In the genomic region with DNA sequence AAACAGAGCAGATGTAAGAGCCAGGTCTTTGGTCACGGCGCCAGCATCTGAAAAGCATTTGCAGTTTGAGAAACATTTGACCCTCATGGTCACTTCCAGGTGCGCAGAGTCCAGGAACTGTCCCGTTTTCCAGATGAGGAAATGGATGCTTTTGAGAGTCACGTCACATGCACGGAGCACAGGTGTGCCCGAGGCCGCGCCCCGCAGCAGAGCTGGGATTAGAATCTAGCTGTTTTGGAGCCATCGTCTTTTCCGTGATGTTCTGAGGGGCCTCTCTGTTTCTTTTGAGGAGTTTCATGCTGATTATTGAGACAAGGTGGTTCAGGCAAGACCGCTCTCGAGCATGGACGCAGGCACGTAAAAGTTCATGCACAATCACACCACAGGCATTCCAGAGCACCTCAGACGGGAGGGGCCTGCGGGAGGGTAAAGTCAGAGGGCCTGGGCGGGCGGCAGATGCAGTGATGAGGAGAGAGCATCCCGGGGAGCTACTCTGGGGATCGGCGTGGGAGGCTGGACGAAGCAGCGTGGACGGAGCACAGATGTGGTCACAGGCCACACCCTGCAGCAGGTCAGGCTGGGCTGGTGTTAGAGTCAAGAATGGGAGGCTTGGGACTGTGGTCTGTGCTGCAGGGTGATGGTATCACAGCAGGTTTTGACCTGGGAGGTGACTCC, we compare ENCODE assay signal across 17 cellular contexts.
DNase-seq lines count a peak whose midpoint lies in the region; ATAC-seq, FAIRE-seq and TF ChIP-seq lines count a peak whose summit lies in the region.
"Had no signal": no experiment of that assay in that cellular context is flagged by ENCODE, and none has a peak within 500 bp of the region (broad histone marks: within the 10 kb centered on the region; RNA-seq: fewer than 3 reads in every experiment).

No MANE protein-coding gene starts in this region.

- H3K27me3 ChIP-seq in H1 (replicated peaks in 1 of 4; ENCODE audit: control insufficient read depth in 3 of 4, extremely low read depth in 1 of 4, insufficient read depth in 3 of 4, low read length in 3 of 4) = no peaks in the 10 kb centered on the region; a peak in 1 of 7 replicates
- no peaks in the 10 kb centered on the region for H3K27me3 ChIP-seq in neuronal stem cell (ENCODE audit: control insufficient read depth in 3 of 3, insufficient read depth in 3 of 3, low read depth in 1 of 3, low read length in 3 of 3)
- H3K27me3 ChIP-seq in uterus = no peaks in the 10 kb centered on the region

- no peak overlapping the region for H3K56ac ChIP-seq in H1 (replicated peaks; ENCODE audit: insufficient read length, low read depth, low read length)

- no peak overlapping the region for H2BK20ac ChIP-seq in H1 (ENCODE audit: low read length)

- H4K8ac ChIP-seq in H1 (ENCODE audit: extremely low read depth, insufficient read depth, low read length) (peak overlapping the region; percentile 20; the same call in 1 of the 2 replicates), neuronal stem cell (ENCODE audit: low read depth, low read length) (no peak overlapping the region)

- H3K4me1 ChIP-seq in H1 (replicated peaks in 1 of 4; ENCODE audit: control insufficient read depth in 3 of 4, insufficient read depth in 4 of 4, low read length in 3 of 4) = no peaks in the 10 kb centered on the region; a peak in 1 of 7 replicates
- H3K4me1 ChIP-seq in neuronal stem cell (ENCODE audit: control insufficient read depth in 2 of 2, insufficient read depth in 1 of 2, low read depth in 1 of 2, low read length in 2 of 2) = peaks cover 0 to 2% of the 10 kb centered on the region in 2 donors
- H3K4me1 ChIP-seq in uterus = peaks cover 0 to 16% of the 10 kb centered on the region in 2 donors

- H3K79me1 ChIP-seq in H1 (ENCODE audit: low read depth, low read length) (no peaks in the 10 kb centered on the region), neuronal stem cell (ENCODE audit: low read depth, low read length) (peaks cover 2% of the 10 kb centered on the region)

- FAIRE-seq in H1 (lab: Jason Lieb, UNC) = no peak
- FAIRE-seq: GM12891 had no signal

- H4K91ac ChIP-seq in H1 (replicated peaks; ENCODE audit: insufficient read length, low read length) = no peak overlapping the region
- H4K91ac ChIP-seq in neuronal stem cell (ENCODE audit: low read depth, low read length, poor library complexity) = no peak overlapping the region

- no peak overlapping the region for H4K5ac ChIP-seq in H1 (ENCODE audit: insufficient read length, low read depth, low read length)

- H3K4me2 ChIP-seq in H1 (ENCODE audit: insufficient read depth in 1 of 2, low read depth in 2 of 2, low read length in 2 of 2) = no peak overlapping the region
- no peak overlapping the region for H3K4me2 ChIP-seq in neuronal stem cell (ENCODE audit: insufficient read depth, low read length, poor library complexity, severe bottlenecking)

- no peaks in the 10 kb centered on the region for H3K9me3 ChIP-seq in H1 (ENCODE audit: insufficient read depth in 2 of 2, low read depth in 1 of 2, low read length in 1 of 2)
- H3K9me3 ChIP-seq in neuronal stem cell (replicated peaks in 1 of 2; ENCODE audit: control insufficient read depth in 2 of 2, insufficient read depth in 1 of 2, low read depth in 1 of 2, low read length in 2 of 2) = no peaks in the 10 kb centered on the region
- no peaks in the 10 kb centered on the region for H3K9me3 ChIP-seq in uterus

- no peaks in the 10 kb centered on the region for H3K36me3 ChIP-seq in H1 (ENCODE audit: control insufficient read depth in 2 of 4, insufficient read depth in 4 of 4, low read length in 3 of 4)
- H3K36me3 ChIP-seq in neuronal stem cell (replicated peaks in 1 of 2; ENCODE audit: control insufficient read depth in 2 of 2, insufficient read depth in 2 of 2, low read length in 2 of 2) = no peaks in the 10 kb centered on the region
- H3K36me3 ChIP-seq in uterus = no peaks in the 10 kb centered on the region

- H2AK5ac ChIP-seq in H1 (ENCODE audit: low read depth, low read length) (no peak overlapping the region), neuronal stem cell (ENCODE audit: low read depth, low read length) (peak overlapping the region; percentile 47)

- no peaks in the 10 kb centered on the region for H3K9me3 Mint-ChIP-seq in activated naive CD8-positive, alpha-beta T cell treated with anti-CD3 and anti-CD28 coated beads for 36 hours

- H3K36me3 Mint-ChIP-seq in activated naive CD8-positive, alpha-beta T cell treated with anti-CD3 and anti-CD28 coated beads for 36 hours = peaks cover 1% of the 10 kb centered on the region

- H2BK120ac ChIP-seq in H1 (replicated peaks; ENCODE audit: low read depth, low read length) (no peak overlapping the region), neuronal stem cell (ENCODE audit: low read depth, low read length) (no peak overlapping the region)

- H3K4me1 Mint-ChIP-seq in activated naive CD8-positive, alpha-beta T cell treated with anti-CD3 and anti-CD28 coated beads for 36 hours = peaks cover 47% of the 10 kb centered on the region

- no peak overlapping the region for H2BK12ac ChIP-seq in H1 (ENCODE audit: low read depth, low read length)
- no peak overlapping the region for H2BK12ac ChIP-seq in neuronal stem cell (ENCODE audit: low read length)

- H3K79me2 ChIP-seq in H1 (ENCODE audit: control insufficient read depth in 1 of 2, insufficient read depth in 2 of 2, low read length in 2 of 2) = no peaks in the 10 kb centered on the region

- CTCF ChIA-PET in H1 (lab: Charles Lee; ENCODE audit: partially characterized antibody) = interaction anchor here (0.6 to 2.1 kb wide), 3 partner anchors 11 to 329 kb away, joined by 3 to 7 read pairs (median 3); no protein-coding TSS in a partner anchor

- H4K20me1 ChIP-seq in H1 (replicated peaks in 1 of 2; ENCODE audit: control insufficient read depth in 1 of 2, insufficient read depth in 2 of 2, low read length in 2 of 2) = no peaks in the 10 kb centered on the region

- H2BK15ac ChIP-seq in H1 (ENCODE audit: low read length) = no peak overlapping the region
- H2BK15ac ChIP-seq in neuronal stem cell (ENCODE audit: low read length) = no peak overlapping the region

- H3K23ac ChIP-seq in H1 (ENCODE audit: insufficient read length) (no peak overlapping the region), neuronal stem cell (ENCODE audit: low read depth, low read length, poor library complexity) (no peak overlapping the region)

- no peak for TF ChIP-seq EP300 in H1 (IDR thresholded peaks at IDR 0.05; ENCODE audit: borderline replicate concordance in 1 of 2, low read depth in 2 of 2, low read length in 2 of 2)

- TF ChIP-seq RAD21 in H1 (IDR thresholded peaks at IDR 0.05 in 1 of 2, conservative IDR thresholded peaks at IDR 0.05 in 1 of 2; ENCODE audit: low read depth in 2 of 2, low read length in 2 of 2) = no peak

- no peak overlapping the region for H3K4me3 Mint-ChIP-seq in activated naive CD8-positive, alpha-beta T cell treated with anti-CD3 and anti-CD28 coated beads for 36 hours

- H2BK5ac ChIP-seq in H1 (ENCODE audit: low read depth, low read length) (no peak overlapping the region), neuronal stem cell (ENCODE audit: low read length) (no peak overlapping the region)

- ATAC-seq in Right ventricle myocardium inferior = no peak
- ATAC-seq in left ventricle myocardium superior = no peak
- ATAC-seq in HG03521 (IDR thresholded peaks at IDR 0.05; ENCODE audit: unreplicated experiment) = no peak

- intact Hi-C loops in Right ventricle myocardium inferior (cut with DNase I) (no loop called here), left ventricle myocardium superior (cut with micrococcal nuclease) (no loop called here), uterus (cut with DNase I; ENCODE audit: low total_unique reads) (no loop called here)

- no peak overlapping the region for H3K18ac ChIP-seq in H1 (ENCODE audit: extremely low read depth, low read length)
- peak overlapping the region; percentile 23 for H3K18ac ChIP-seq in neuronal stem cell (ENCODE audit: low read length)

- H3K27ac Mint-ChIP-seq in activated naive CD8-positive, alpha-beta T cell treated with anti-CD3 and anti-CD28 coated beads for 36 hours = no peak overlapping the region

- H3K4me3 ChIP-seq in H1 (ENCODE audit: extremely low read depth in 1 of 4, insufficient read depth in 2 of 4, low read depth in 3 of 4, low read length in 4 of 4) (no peak overlapping the region), neuronal stem cell (ENCODE audit: low read length in 2 of 2) (no peak overlapping the region), uterus (no peak overlapping the region)

- H3K9ac ChIP-seq in H1 (replicated peaks in 1 of 4; ENCODE audit: extremely low read depth in 1 of 4, low read depth in 3 of 4, low read length in 3 of 4) = no peak overlapping the region
- H3K9ac ChIP-seq in neuronal stem cell (ENCODE audit: low read depth, low read length, poor library complexity) = peak overlapping the region; percentile 25

- TF ChIP-seq POLR2A in H1 (IDR thresholded peaks at IDR 0.05; ENCODE audit: control extremely low read depth in 1 of 2, low read depth in 2 of 2, low read length in 2 of 2) (no peak), uterus (IDR thresholded peaks at IDR 0.05) (no peak)

- POLR2A ChIA-PET in H1 (lab: Charles Lee; ENCODE audit: partially characterized antibody) = no interaction called here

- H3K23me2 ChIP-seq in H1 (ENCODE audit: low read depth, low read length) = no peaks in the 10 kb centered on the region

- no peak overlapping the region for H3K27ac ChIP-seq in H1 (ENCODE audit: low read depth, low read length)
- no peak overlapping the region for H3K27ac ChIP-seq in neuronal stem cell (replicated peaks; ENCODE audit: low read length)
- H3K27ac ChIP-seq in uterus = peak overlapping the region; percentile 74 to 75

- 91% methylated on average over 26 of the region's 26 CpGs; no CpG with 5 or more reads in 1 of the 2 experiments for WGBS in H1 (ENCODE audit: extremely low coverage in 1 of 2, insufficient coverage in 1 of 2, insufficient read length in 1 of 2, insufficient replicate concordance in 2 of 2, low coverage in 1 of 2, low lambda C conversion rate in 2 of 2, missing lambda C conversion rate in 1 of 2), 2 experiments
- WGBS in neuronal stem cell (ENCODE audit: extremely low coverage in 2 of 2, insufficient read length in 2 of 2, insufficient replicate concordance in 1 of 2), 2 donors = no CpG with 5 or more reads among the region's 26 CpGs

- H3K27me3 Mint-ChIP-seq in activated naive CD8-positive, alpha-beta T cell treated with anti-CD3 and anti-CD28 coated beads for 36 hours = no peaks in the 10 kb centered on the region

- no peak for TF ChIP-seq CTCF in H1 (IDR thresholded peaks at IDR 0.05; ENCODE audit: control extremely low read depth in 1 of 3, insufficient read depth in 1 of 3, low read depth in 1 of 3, low read length in 3 of 3)
- no peak for TF ChIP-seq CTCF in uterus (IDR thresholded peaks at IDR 0.05)

- H3K4ac ChIP-seq in H1 (replicated peaks; ENCODE audit: insufficient read length, low read depth, low read length) = no peak overlapping the region
- no peak overlapping the region for H3K4ac ChIP-seq in neuronal stem cell (ENCODE audit: low read length)

- peak; percentile 66 for DNase-seq in Right ventricle myocardium inferior (ENCODE audit: missing footprints)
- DNase-seq in left ventricle myocardium superior = no peak
- DNase-seq in H1 (ENCODE audit: low read depth in 1 of 2, low spot score in 2 of 2) = no peak
- DNase-seq in neuronal stem cell (ENCODE audit: low spot score) = no peak
- peak; percentile 13 to 19 for DNase-seq in uterus
- DNase-seq in kidney glomerular epithelial cell (lab: John Stamatoyannopoulos, UW) = no peak
- no peak for DNase-seq in activated naive CD8-positive, alpha-beta T cell treated with anti-CD3 and anti-CD28 coated beads for 36 hours
- DNase-seq: cerebellar nuclear complex; GOT3; hippocampal formation; Kasumi-1; NCI-H187 treated with DMSO at 0.1 percent for 48 hours; NCI-H748 treated with DMSO at 0.1 percent for 48 hours; SHP77 treated with DMSO at 0.1 percent for 48 hours; stimulated activated CD8-positive, alpha-beta memory T cell treated with anti-CD3 and anti-CD28 coated beads, Interleukin-4, amount 100 ng/mL, for 48 hours had no signal

- H3K14ac ChIP-seq in H1 (ENCODE audit: insufficient read length) (no peak overlapping the region), neuronal stem cell (ENCODE audit: low read length) (no peak overlapping the region)

- H2AFZ ChIP-seq in H1 (ENCODE audit: low read length) (no peak overlapping the region), neuronal stem cell (ENCODE audit: low read length) (no peak overlapping the region)

Comparison
In these comparisons a context has a peak if more than half of its experiments do, and no peak if none do; other contexts are left out.
1. DNase-seq: peak in Right ventricle myocardium inferior (single experiment) and uterus (2 of 2); none in left ventricle myocardium superior (single experiment), H1 (0 of 2), neuronal stem cell (single experiment), kidney glomerular epithelial cell (single experiment) and activated naive CD8-positive, alpha-beta T cell treated with anti-CD3 and anti-CD28 coated beads for 36 hours (single experiment).
2. H3K27ac ChIP-seq: peak in uterus (2 of 2); none in H1 (single experiment) and neuronal stem cell (single experiment).